22 cellular contexts compared by ENCODE assay signal in the genomic region with DNA sequence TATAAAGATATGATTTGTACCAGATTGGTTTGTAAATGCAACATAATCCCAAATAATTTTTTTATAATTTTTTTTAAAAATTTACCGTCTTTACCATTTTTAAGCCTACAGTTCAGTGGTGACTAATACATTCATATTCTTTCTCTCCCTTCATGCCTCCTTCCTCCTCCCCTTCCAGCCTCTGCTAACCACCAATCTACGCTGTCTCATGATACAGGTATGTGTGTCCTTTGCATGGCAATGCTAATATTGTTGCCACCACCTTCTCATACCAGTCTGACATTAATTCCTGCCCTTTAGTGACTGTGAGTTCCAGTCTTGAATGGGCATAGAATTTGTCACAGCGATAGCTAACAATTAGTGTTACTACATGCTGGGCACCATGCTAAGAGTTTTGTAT.
DNase-seq lines count a peak whose midpoint lies in the region; ATAC-seq, FAIRE-seq and TF ChIP-seq lines count a peak whose summit lies in the region.
"Had no signal": no experiment of that assay in that cellular context is flagged by ENCODE, and none has a peak within 500 bp of the region (broad histone marks: within the 10 kb centered on the region; RNA-seq: fewer than 3 reads in every experiment).

No MANE protein-coding gene starts in this region.

- no peak for TF ChIP-seq CTCF in natural killer cell (IDR thresholded peaks at IDR 0.05)
- TF ChIP-seq CTCF in PC-3 (conservative IDR thresholded peaks at IDR 0.05; ENCODE audit: low read depth, low read length), result no peak
- no peak for TF ChIP-seq CTCF in epithelial cell of esophagus (IDR thresholded peaks at IDR 0.05; ENCODE audit: insufficient read depth, low read depth, low read length, missing control alignments)

- FAIRE-seq in urothelium cell line (lab: Jason Lieb, UNC), result no peak
- FAIRE-seq: A549, D721Med had no signal

- no peaks in the 10 kb centered on the region for H3K9me3 Mint-ChIP-seq in natural killer cell
- H3K9me3 Mint-ChIP-seq in natural killer cell treated with Interleukin-12 subunit alpha and Interleukin-12 subunit beta and Interleukin-15 and Interleukin-18, amount 100 ng/mL, for 72 hours, result no peaks in the 10 kb centered on the region

- peak overlapping the region; percentile 66 for H3K4me3 Mint-ChIP-seq in natural killer cell
- H3K4me3 Mint-ChIP-seq in natural killer cell treated with Interleukin-12 subunit alpha and Interleukin-12 subunit beta and Interleukin-15 and Interleukin-18, amount 100 ng/mL, for 72 hours, result no peak overlapping the region
- H3K4me3 Mint-ChIP-seq: H9 had no signal

- no peaks in the 10 kb centered on the region for H3K4me1 ChIP-seq in PC-3 (ENCODE audit: insufficient read depth, low read length)
- H3K4me1 ChIP-seq: A549 had no signal

- DNase-seq in natural killer cell, result no peak
- DNase-seq in natural killer cell treated with Interleukin-12 subunit alpha and Interleukin-12 subunit beta and Interleukin-15 and Interleukin-18, amount 100 ng/mL, for 72 hours (ENCODE audit: low spot score), result no peak
- DNase-seq in PC-3, result peak; percentile 15
- peak; percentile 20 for DNase-seq in epithelial cell of esophagus (ENCODE audit: low read depth)
- peak; percentile 68 for DNase-seq in urothelium cell line (ENCODE audit: low spot score)
- no peak for DNase-seq in activated effector memory CD4-positive, alpha-beta T cell treated with Interleukin-2 at 50 U/mL for 16 hours
- DNase-seq in NCI-H1048 (lab: John Stamatoyannopoulos, UW), result no peak
- DNase-seq: C1 segment of cervical spinal cord, H9, MM.1S, NCI-H1092 treated with DMSO at 0.1 percent for 48 hours, NCI-H146, NCI-H2029 treated with DMSO at 0.1 percent for 48 hours, NCI-H2171, NCI-H446, NCI-H82, OCI-M1, SHP77 treated with DMSO at 0.1 percent for 48 hours had no signal

- H3K27ac Mint-ChIP-seq in natural killer cell, result no peak overlapping the region
- no peak overlapping the region for H3K27ac Mint-ChIP-seq in natural killer cell treated with Interleukin-12 subunit alpha and Interleukin-12 subunit beta and Interleukin-15 and Interleukin-18, amount 100 ng/mL, for 72 hours

- H3K9me2 ChIP-seq in PC-3 (replicated peaks; ENCODE audit: low read length), result no peaks in the 10 kb centered on the region

- no peaks in the 10 kb centered on the region for H3K79me2 ChIP-seq in PC-3 (ENCODE audit: low read length)

- no peak for TF ChIP-seq POLR2A in GM18505 (IDR thresholded peaks at IDR 0.05; ENCODE audit: borderline replicate concordance, extremely low read depth, insufficient read depth, insufficient read length)

- POLR2A ChIA-PET in PC-3 (lab: Charles Lee; ENCODE audit: unreplicated experiment), result no interaction called here

- no peaks in the 10 kb centered on the region for H3K36me3 ChIP-seq in PC-3 (ENCODE audit: low read depth, low read length)

- no peak overlapping the region for H3K4me3 ChIP-seq in PC-3 (ENCODE audit: low read length)
- no peak overlapping the region for H3K4me3 ChIP-seq in epithelial cell of esophagus (ENCODE audit: low read length)
- H3K4me3 ChIP-seq: A549 had no signal

- intact Hi-C loops in natural killer cell (cut with micrococcal nuclease), result loop anchor here (5.0 kb wide), 1 partner anchor 64 kb away; the partner anchor contains the start of gene RGMA
- intact Hi-C loops in PC-3 (cut with micrococcal nuclease), result no loop called here

- no TSS peak for BruUV-seq in PC-3 (replicated peaks; lab: Mats Ljungman, UMichigan)

- no peaks in the 10 kb centered on the region for H4K20me1 ChIP-seq in PC-3 (ENCODE audit: low read length)

- no peaks in the 10 kb centered on the region for H3K9me3 ChIP-seq in PC-3 (ENCODE audit: low read length)

- peaks cover 28 to 34% of the 10 kb centered on the region in 2 donors for H3K4me1 Mint-ChIP-seq in natural killer cell
- H3K4me1 Mint-ChIP-seq in natural killer cell treated with Interleukin-12 subunit alpha and Interleukin-12 subunit beta and Interleukin-15 and Interleukin-18, amount 100 ng/mL, for 72 hours (ENCODE audit: low read depth in 2 of 2), result peaks cover 28% of the 10 kb centered on the region in 2 donors

- no peaks in the 10 kb centered on the region for H3F3A ChIP-seq in PC-3 (ENCODE audit: low read length, unreplicated experiment)

- CTCF ChIA-PET in PC-3 (lab: Charles Lee), result no interaction called here

- H3K27me3 Mint-ChIP-seq in natural killer cell (ENCODE audit: low read depth in 2 of 2), result peaks cover 24 to 59% of the 10 kb centered on the region in 2 donors
- H3K27me3 Mint-ChIP-seq in natural killer cell treated with Interleukin-12 subunit alpha and Interleukin-12 subunit beta and Interleukin-15 and Interleukin-18, amount 100 ng/mL, for 72 hours, result peaks cover 18 to 26% of the 10 kb centered on the region in 2 donors

- H3K27me3 ChIP-seq in PC-3 (ENCODE audit: low read length), result peaks cover 26% of the 10 kb centered on the region

- no peak overlapping the region for H2AFZ ChIP-seq in PC-3 (ENCODE audit: low read length)

- no peak overlapping the region for H3K9ac ChIP-seq in PC-3 (ENCODE audit: low read length)
- H3K9ac ChIP-seq: KMS-11 had no signal

- H3K36me3 Mint-ChIP-seq in natural killer cell, result no peaks in the 10 kb centered on the region
- no peaks in the 10 kb centered on the region for H3K36me3 Mint-ChIP-seq in natural killer cell treated with Interleukin-12 subunit alpha and Interleukin-12 subunit beta and Interleukin-15 and Interleukin-18, amount 100 ng/mL, for 72 hours

- no peak overlapping the region for H3K4me2 ChIP-seq in PC-3 (ENCODE audit: low read length)
- H3K4me2 ChIP-seq: A549, KMS-11 had no signal

- ATAC-seq in natural killer cell, result no peak
- ATAC-seq in natural killer cell treated with Interleukin-12 subunit alpha and Interleukin-12 subunit beta and Interleukin-15 and Interleukin-18, amount 100 ng/mL, for 72 hours, result no peak
- no peak for ATAC-seq in PC-3
- ATAC-seq in GM18505 (IDR thresholded peaks at IDR 0.05; ENCODE audit: unreplicated experiment), result no peak

- no peak overlapping the region for H3K27ac ChIP-seq in PC-3 (ENCODE audit: low read length)
- H3K27ac ChIP-seq: A549, KMS-11 had no signal

Comparison
In these comparisons a context has a peak if more than half of its experiments do, and no peak if none do; other contexts are left out.
1. DNase-seq: peak in PC-3 (single experiment), epithelial cell of esophagus (single experiment) and urothelium cell line (single experiment); none in natural killer cell (single experiment), natural killer cell treated with Interleukin-12 subunit alpha and Interleukin-12 subunit beta and Interleukin-15 and Interleukin-18, amount 100 ng/mL, for 72 hours (single experiment), activated effector memory CD4-positive, alpha-beta T cell treated with Interleukin-2 at 50 U/mL for 16 hours (single experiment) and NCI-H1048 (single experiment).